ENCODE assay signal across 8 cellular contexts in genomic region chr14:100214768-100215079, GRCh38. TPM values are rescaled to one million over a fixed set of nuclear protein-coding genes. Genes with fewer than 3 reads are reported as not detected.
DNase-seq lines count a peak whose midpoint lies in the region; ATAC-seq and TF ChIP-seq lines count a peak whose summit lies in the region.

No MANE protein-coding gene starts in this region.

- no peaks in the 10 kb centered on the region for H3K4me1 ChIP-seq in endocrine pancreas (ENCODE audit: control insufficient read depth, insufficient read depth, low read length)
- peaks cover 7 to 8% of the 10 kb centered on the region in 2 experiments for H3K4me1 ChIP-seq in trophoblast cell (ENCODE audit: control insufficient read depth in 1 of 2, insufficient read depth in 2 of 2, low read length in 2 of 2)

- ATAC-seq in GM21717 (IDR thresholded peaks at IDR 0.05; ENCODE audit: unreplicated experiment) (no peak), GM19397 (IDR thresholded peaks at IDR 0.05; ENCODE audit: unreplicated experiment) (no peak), HG02759 (IDR thresholded peaks at IDR 0.05; ENCODE audit: unreplicated experiment) (no peak)

- no peak overlapping the region for H3K4ac ChIP-seq in trophoblast cell (ENCODE audit: low read depth, low read length)

- H2BK12ac ChIP-seq in trophoblast cell (ENCODE audit: low read length): no peak overlapping the region

- H3K4me2 ChIP-seq in trophoblast cell (ENCODE audit: low read length): peak overlapping the region; percentile 45

- no peaks in the 10 kb centered on the region for H3K9me3 ChIP-seq in MG63
- no peaks in the 10 kb centered on the region for H3K9me3 ChIP-seq in endocrine pancreas (ENCODE audit: control insufficient read depth, low read length)
- no peaks in the 10 kb centered on the region for H3K9me3 ChIP-seq in trophoblast cell (ENCODE audit: insufficient read depth, low read depth, low read length)

- H3K23ac ChIP-seq in trophoblast cell (ENCODE audit: low read length): no peak overlapping the region

- H3K79me2 ChIP-seq in trophoblast cell (ENCODE audit: control insufficient read depth, insufficient read depth, low read length, poor library complexity): peaks cover 6% of the 10 kb centered on the region

- H2BK120ac ChIP-seq in trophoblast cell (ENCODE audit: insufficient read depth, low read length, poor library complexity): no peak overlapping the region

- no peak overlapping the region for H4K91ac ChIP-seq in trophoblast cell (ENCODE audit: low read depth, low read length)

- no peak overlapping the region for H4K12ac ChIP-seq in trophoblast cell (ENCODE audit: low read depth, low read length)

- H3K36me3 ChIP-seq in GM06990 (ENCODE audit: control insufficient read depth, insufficient read depth, low read length): no peaks in the 10 kb centered on the region
- H3K36me3 ChIP-seq in MG63: no peaks in the 10 kb centered on the region
- no peaks in the 10 kb centered on the region for H3K36me3 ChIP-seq in endocrine pancreas (ENCODE audit: control insufficient read depth, insufficient read depth, low read length)
- no peaks in the 10 kb centered on the region for H3K36me3 ChIP-seq in trophoblast cell (ENCODE audit: control insufficient read depth in 1 of 2, insufficient read depth in 2 of 2, low read length in 2 of 2)

- DNase-seq in GM06990 (ENCODE audit: extremely low read depth, insufficient read length) (no peak), MG63 (no peak), trophoblast cell (no peak), NCI-H2107 treated with DMSO at 0.1 percent for 48 hours (lab: John Stamatoyannopoulos, UW; ENCODE audit: unreplicated experiment) (no peak)

- no peak overlapping the region for H2BK5ac ChIP-seq in trophoblast cell (ENCODE audit: low read depth, low read length, poor library complexity)

- H4K8ac ChIP-seq in trophoblast cell (ENCODE audit: low read depth, low read length): no peak overlapping the region

- H3K27ac ChIP-seq in trophoblast cell (ENCODE audit: low read depth, low read length): no peak overlapping the region

- H3K14ac ChIP-seq in trophoblast cell (ENCODE audit: low read length): no peak overlapping the region

- no peak overlapping the region for H2AK5ac ChIP-seq in trophoblast cell (ENCODE audit: low read length)

- no peaks in the 10 kb centered on the region for H3K27me3 ChIP-seq in GM06990 (replicated peaks; ENCODE audit: control insufficient read depth, insufficient read depth, low read length)
- no peaks in the 10 kb centered on the region for H3K27me3 ChIP-seq in MG63
- H3K27me3 ChIP-seq in endocrine pancreas (ENCODE audit: control insufficient read depth, insufficient read depth, low read length): no peaks in the 10 kb centered on the region
- H3K27me3 ChIP-seq in trophoblast cell (ENCODE audit: insufficient read depth, low read length): no peaks in the 10 kb centered on the region

- no peak for TF ChIP-seq CTCF in GM06990 (IDR thresholded peaks at IDR 0.05; ENCODE audit: insufficient read depth, low read length, poor library complexity, severe bottlenecking)

- WGBS in trophoblast cell (ENCODE audit: extremely low coverage, insufficient coverage, insufficient read length): no CpG with 5 or more reads among the region's 12 CpGs

- peak overlapping the region; percentile 86 for H3K4me3 ChIP-seq in GM06990 (replicated peaks; ENCODE audit: low read depth, low read length)
- H3K4me3 ChIP-seq in MG63: peak overlapping the region; percentile 61
- H3K4me3 ChIP-seq in endocrine pancreas (ENCODE audit: control insufficient read depth, insufficient read depth, low read length): no peak overlapping the region
- H3K4me3 ChIP-seq in trophoblast cell (ENCODE audit: low read depth, low read length): no peak overlapping the region

- H3K79me1 ChIP-seq in trophoblast cell (ENCODE audit: low read length): peaks cover 9% of the 10 kb centered on the region

- H2AFZ ChIP-seq in trophoblast cell (ENCODE audit: insufficient read depth, low read length, poor library complexity): no peak overlapping the region

- H3K9ac ChIP-seq in endocrine pancreas (ENCODE audit: control insufficient read depth, insufficient read depth, low read length) (peak overlapping the region; percentile 50), trophoblast cell (ENCODE audit: low read length) (no peak overlapping the region)

- no peak overlapping the region for H3K18ac ChIP-seq in trophoblast cell (ENCODE audit: low read length)

RNA-seq across cellular contexts. Expression of gene YY1, which starts 24.2 kb away (rescaled TPM):
- 34.1 and 45.4 TPM in 2 replicates for total RNA-seq in MG63 (2014; rRNA removed; shearing (Covaris generic); ENCODE audit: low replicate concordance)
- 88.5 and 92.7 TPM in 2 replicates for polyA plus RNA-seq in trophoblast cell (2013)

RNA-seq across cellular contexts. Expression of gene DEGS2, which starts 55.3 kb away (rescaled TPM):
- total RNA-seq in MG63 (2014; rRNA removed; shearing (Covaris generic); ENCODE audit: low replicate concordance): not detected in 2 replicates
- 4.2 and 4.6 TPM in 2 replicates for polyA plus RNA-seq in trophoblast cell (2013)

Comparison
In these comparisons a context has a peak if more than half of its experiments do, and no peak if none do; other contexts are left out.
1. H3K4me3 ChIP-seq: peak in GM06990 (single experiment) and MG63 (single experiment); none in endocrine pancreas (single experiment) and trophoblast cell (single experiment).